Comparison of ENCODE assay signal across 8 cellular contexts in genomic region chr17:80145076-80146075, GRCh38. TPM values are rescaled to one million over a fixed set of nuclear protein-coding genes. Genes with fewer than 3 reads are reported as not detected.
DNase-seq lines count a peak whose midpoint lies in the region; ATAC-seq and TF ChIP-seq lines count a peak whose summit lies in the region.

No MANE protein-coding gene starts in this region.

- peak overlapping the region; percentile 27 for H3K27ac Mint-ChIP-seq in progenitor cell of endocrine pancreas

- POLR2A ChIA-PET in Panc1 (lab: Charles Lee) = interaction anchor here (0.6 to 1.3 kb wide), 2 partner anchors 61 to 111 kb away, joined by 5 to 8 read pairs; no protein-coding TSS in a partner anchor

- no peaks in the 10 kb centered on the region for H3K9me3 ChIP-seq in Panc1 (ENCODE audit: control insufficient read depth, insufficient read depth, low read depth, low read length)

- H3K9me3 Mint-ChIP-seq in progenitor cell of endocrine pancreas (ENCODE audit: low read depth) = no peaks in the 10 kb centered on the region

- no peak for ATAC-seq in Panc1
- no peak for ATAC-seq in HG03159 (IDR thresholded peaks at IDR 0.05; ENCODE audit: unreplicated experiment)

- no peaks in the 10 kb centered on the region for H3K27me3 ChIP-seq in Panc1 (ENCODE audit: control insufficient read depth, insufficient read depth, low read length)

- CTCF ChIA-PET in Panc1 (lab: Charles Lee) = no interaction called here

- intact Hi-C loops in Panc1 (cut with micrococcal nuclease; ENCODE audit: unreplicated experiment) = no loop called here

- H3K27ac ChIP-seq in Panc1 (ENCODE audit: low read length) = peak overlapping the region; percentile 62

- H3K4me3 Mint-ChIP-seq in progenitor cell of endocrine pancreas (ENCODE audit: low read depth) = peak overlapping the region; percentile 97

- H3K27me3 Mint-ChIP-seq in progenitor cell of endocrine pancreas = no peaks in the 10 kb centered on the region

- no peak for TF ChIP-seq CTCF in GM12865 (IDR thresholded peaks at IDR 0.05; ENCODE audit: insufficient read depth, low read depth, low read length, missing control alignments)
- TF ChIP-seq CTCF in Panc1 (IDR thresholded peaks at IDR 0.05) = no peak
- TF ChIP-seq CTCF in epithelial cell of esophagus (IDR thresholded peaks at IDR 0.05; ENCODE audit: insufficient read depth, low read depth, low read length, missing control alignments) = no peak
- TF ChIP-seq CTCF in progenitor cell of endocrine pancreas (IDR thresholded peaks at IDR 0.05; ENCODE audit: unreplicated experiment) = no peak

- H3K4me3 ChIP-seq in GM12865 (ENCODE audit: low read depth, low read length) (peak overlapping the region; percentile 76), Panc1 (ENCODE audit: low read depth in 2 of 2, low read length in 2 of 2) (peak overlapping the region; percentile 58 to 98), epithelial cell of esophagus (ENCODE audit: low read length) (peak overlapping the region; percentile 83)

- in situ Hi-C loops in Panc1 (cut with HindIII; ENCODE audit: low pct_unique_long_range_greater_than_20kb, low sequenced_read_pairs) = no loop called here

- H3K4me1 Mint-ChIP-seq in progenitor cell of endocrine pancreas (ENCODE audit: low read depth) = peaks cover 12% of the 10 kb centered on the region

- peaks cover 12% of the 10 kb centered on the region for H3K4me1 ChIP-seq in Panc1 (ENCODE audit: control insufficient read depth, insufficient read depth, low read length)

- BruUV-seq in Panc1 (replicated peaks; lab: Mats Ljungman, UMichigan) = TSS peak; percentile 85

- DNase-seq in GM12865 (ENCODE audit: low read depth) = peak; percentile 26
- no peak for DNase-seq in Panc1 (ENCODE audit: low read depth, low spot score)
- peak; percentile 27 for DNase-seq in epithelial cell of esophagus (ENCODE audit: low read depth)
- DNase-seq in progenitor cell of endocrine pancreas (ENCODE audit: low spot score, unreplicated experiment) = no peak
- DNase-seq in central memory CD4-positive, alpha-beta T cell = no peak
- no peak for DNase-seq in activated gamma-delta T cell treated with Interleukin-2 at 50 U/mL for 16 hours
- DNase-seq in AG20443 (ENCODE audit: low spot score) = no peak

- peaks cover 35% of the 10 kb centered on the region for H3K36me3 ChIP-seq in Panc1 (ENCODE audit: control insufficient read depth, insufficient read depth, low read length)

- H3K36me3 Mint-ChIP-seq in progenitor cell of endocrine pancreas (ENCODE audit: insufficient read depth) = peaks cover 11% of the 10 kb centered on the region

RNA-seq across cellular contexts. Expression of gene EIF4A3, which starts 1.6 kb away (rescaled TPM):
- 169 TPM for total RNA-seq in Panc1 (2021; ENCODE audit: unreplicated experiment)
- 257 TPM for polyA plus RNA-seq in Panc1 (2012; ENCODE audit: insufficient read length)
- 83.6 and 86.8 TPM in 2 replicates for total RNA-seq in progenitor cell of endocrine pancreas

RNA-seq across cellular contexts. Expression of gene CARD14, which starts 24.5 kb away (rescaled TPM):
- total RNA-seq in Panc1 (2021; ENCODE audit: unreplicated experiment) = not detected
- polyA plus RNA-seq in Panc1 (2012; ENCODE audit: insufficient read length) = 0.57 TPM
- total RNA-seq in progenitor cell of endocrine pancreas = 0.36 TPM in 1 of 2 replicates, not detected in the other

RNA-seq across cellular contexts. Expression of gene GAA, which starts 44.0 kb away (rescaled TPM):
- total RNA-seq in Panc1 (2021; ENCODE audit: unreplicated experiment) = 36.1 TPM
- polyA plus RNA-seq in Panc1 (2012; ENCODE audit: insufficient read length) = 46.6 TPM
- total RNA-seq in progenitor cell of endocrine pancreas = 37.9 and 41.1 TPM in 2 replicates

Comparison
In these comparisons a context has a peak if more than half of its experiments do, and no peak if none do; other contexts are left out.
1. DNase-seq: peak in GM12865 (single experiment) and epithelial cell of esophagus (single experiment); none in Panc1 (single experiment), progenitor cell of endocrine pancreas (single experiment), central memory CD4-positive, alpha-beta T cell (single experiment), activated gamma-delta T cell treated with Interleukin-2 at 50 U/mL for 16 hours (single experiment) and AG20443 (single experiment).
2. Peak in every context shown above with its lines, with median percentiles within 50 percentile points of each other: H3K4me3 ChIP-seq.